ENCODE assay signal across 1 cellular context in genomic region chr5:151737421-151737820, GRCh38.
A peak's percentile ranks its signal among the peaks of the same experiment; 100 is the strongest.
TF ChIP-seq lines count a peak whose summit lies in the region.

No MANE protein-coding gene starts in this region.

TF ChIP-seq in K562, 482 proteins besides CTCF, POLR2A, EP300 and RAD21:
- no peak for TF ChIP-seq CREB3L1 (IDR thresholded peaks at IDR 0.05; ENCODE audit: borderline replicate concordance, low read depth)
- no peak for TF ChIP-seq PTRF (tag; IDR thresholded peaks at IDR 0.05)
- TF ChIP-seq PKNOX1 (IDR thresholded peaks at IDR 0.05): no peak
- TF ChIP-seq NFRKB (IDR thresholded peaks at IDR 0.05; ENCODE audit: low read depth): no peak
- peak; percentile 7; the same call in 1 of the 2 replicates for TF ChIP-seq CBFA2T3 (IDR thresholded peaks at IDR 0.05)
- no peak for TF ChIP-seq POU5F1 (IDR thresholded peaks at IDR 0.05; ENCODE audit: borderline replicate concordance, low read depth, low read length, partially characterized antibody)
- no peak for TF ChIP-seq CCAR2 (IDR thresholded peaks at IDR 0.05; ENCODE audit: low read depth, low read length)
- TF ChIP-seq PHB2 (IDR thresholded peaks at IDR 0.05; ENCODE audit: low read depth): no peak
